In the genomic region with DNA sequence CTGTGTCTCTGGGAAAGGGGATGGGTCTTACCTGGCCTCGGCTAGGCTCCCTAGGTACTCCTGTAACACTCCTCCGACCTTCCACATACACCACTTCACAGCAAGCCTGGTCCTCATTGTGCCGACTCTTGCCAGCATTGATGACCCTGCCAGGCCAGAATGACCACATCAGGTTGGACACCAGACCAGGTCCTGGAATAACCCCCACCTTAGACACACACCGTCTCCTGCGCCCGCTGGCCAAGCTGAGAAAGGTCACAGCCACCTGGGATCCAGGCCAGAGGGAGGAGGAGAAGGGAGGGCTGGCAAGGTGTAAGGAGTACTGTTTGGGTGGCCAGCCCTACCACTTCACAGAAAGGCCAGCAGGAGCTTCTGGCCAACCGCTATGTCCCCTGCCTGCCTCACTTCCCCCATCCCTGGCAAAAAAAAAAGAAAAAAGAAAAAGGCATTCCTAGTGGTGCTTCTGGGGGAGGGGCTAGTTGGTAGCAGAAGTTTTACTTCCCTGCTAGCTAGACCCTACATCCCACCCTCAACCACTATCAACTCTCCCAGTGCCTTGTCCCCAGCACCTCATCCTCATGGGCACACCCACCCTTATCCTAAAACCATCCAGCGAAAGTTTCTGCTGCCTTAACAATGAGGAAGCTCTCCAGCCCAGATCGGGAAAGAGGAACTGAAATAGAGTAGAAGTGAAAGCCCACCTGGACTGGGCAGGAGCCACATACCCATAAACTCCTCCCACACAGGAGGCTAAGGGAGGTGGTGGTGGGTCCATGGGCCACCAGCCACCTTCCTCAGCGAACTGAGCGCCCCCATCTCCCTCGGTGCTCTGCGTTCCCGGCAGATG, we compare ENCODE assay signal across 8 cellular contexts. TPM values are rescaled to one million over a fixed set of nuclear protein-coding genes. Genes with fewer than 3 reads are reported as not detected.
DNase-seq lines count a peak whose midpoint lies in the region; ATAC-seq and TF ChIP-seq lines count a peak whose summit lies in the region.

No MANE protein-coding gene starts in this region.

- H3K36me3 ChIP-seq in right atrium auricular region (no peaks in the 10 kb centered on the region), skeletal muscle tissue (ENCODE audit: control insufficient read depth in 3 of 3, insufficient read depth in 3 of 3, low read length in 3 of 3) (peaks cover 25 to 33% (median 28%) of the 10 kb centered on the region in 3 donors)

- DNase-seq in CD14-positive monocyte (ENCODE audit: low spot score) (no peak), SKM-1 (lab: John Stamatoyannopoulos, UW; ENCODE audit: unreplicated experiment) (peak; percentile 57), right atrium auricular region (ENCODE audit: low spot score) (no peak), SK-N-DZ (ENCODE audit: low spot score) (no peak), dermis blood vessel endothelial cell (no peak)
- DNase-seq in stimulated activated naive CD4-positive, alpha-beta T cell (lab: John Stamatoyannopoulos, UW) = no peak

- intact Hi-C loops in CD14-positive monocyte (cut with micrococcal nuclease) = loop anchor here (5.0 to 10.0 kb wide), 3 partner anchors 241 to 1571 kb away; partner anchors contain the start of gene SLC16A1 (in 1 of the 2)

- H3K9me3 Mint-ChIP-seq in CD14-positive monocyte = no peaks in the 10 kb centered on the region

- H3K9ac ChIP-seq in skeletal muscle tissue (ENCODE audit: low read depth in 1 of 3, low read length in 3 of 3) = peak overlapping the region; percentile 87 to 96 (median 93)

- H3K4me3 ChIP-seq in right atrium auricular region (peak overlapping the region; percentile 53 to 71), skeletal muscle tissue (ENCODE audit: low read length in 3 of 3) (peak overlapping the region; percentile 82 to 91 (median 87))

- ATAC-seq in GM21786 (IDR thresholded peaks at IDR 0.05; ENCODE audit: unreplicated experiment) = peak; percentile 36

- H3K27me3 Mint-ChIP-seq in CD14-positive monocyte (ENCODE audit: low read depth in 3 of 3) = peaks cover 25 to 50% (median 29%) of the 10 kb centered on the region in 3 donors

- H3K27ac Mint-ChIP-seq in CD14-positive monocyte = peak overlapping the region in 4 of 7 donors; percentile 8 to 75 (median 41)

- H3K4me1 ChIP-seq in right atrium auricular region (peaks cover 0 to 24% of the 10 kb centered on the region in 2 donors), skeletal muscle tissue (ENCODE audit: control insufficient read depth in 3 of 3, insufficient read depth in 3 of 3, low read length in 3 of 3) (peaks cover 29 to 45% (median 33%) of the 10 kb centered on the region in 3 donors)

- peaks cover 28% of the 10 kb centered on the region for H3K4me1 Mint-ChIP-seq in CD14-positive monocyte

- no peaks in the 10 kb centered on the region for H3K9me3 ChIP-seq in right atrium auricular region
- H3K9me3 ChIP-seq in skeletal muscle tissue (ENCODE audit: control insufficient read depth in 3 of 3, low read length in 3 of 3) = no peaks in the 10 kb centered on the region

- H3K4me3 Mint-ChIP-seq in CD14-positive monocyte = peak overlapping the region; percentile 89 to 94

- H3K36me3 Mint-ChIP-seq in CD14-positive monocyte = no peaks in the 10 kb centered on the region

- TF ChIP-seq CTCF in CD14-positive monocyte (IDR thresholded peaks at IDR 0.05) (no peak), right atrium auricular region (IDR thresholded peaks at IDR 0.05) (no peak)

- H3K27ac ChIP-seq in right atrium auricular region = peak overlapping the region; percentile 75 to 82
- peak overlapping the region; percentile 73 for H3K27ac ChIP-seq in skeletal muscle tissue (ENCODE audit: low read depth, low read length)

- H3K27me3 ChIP-seq in right atrium auricular region (no peaks in the 10 kb centered on the region), skeletal muscle tissue (ENCODE audit: control insufficient read depth in 3 of 3, insufficient read depth in 3 of 3, low read length in 3 of 3) (no peaks in the 10 kb centered on the region)

RNA-seq across cellular contexts. Expression of gene PPM1J, which starts 1.4 kb away (rescaled TPM):
- polyA plus RNA-seq in CD14-positive monocyte = under 1 TPM; 0.28 to 0.75 TPM
- total RNA-seq in right atrium auricular region (1 to 10 TPM; 5.5 to 7.9 TPM), skeletal muscle tissue (1.0 TPM), dermis blood vessel endothelial cell (0.68 and 0.74 TPM in 2 replicates)
- 16.2 and 19.5 TPM in 2 replicates for polyA plus RNA-seq in SK-N-DZ (2014; cell fraction: cytosol; rRNA removed)
- polyA plus RNA-seq in SK-N-DZ (2014; cell fraction: nucleus; rRNA removed) = 62.8 and 90.2 TPM in 2 replicates

RNA-seq across cellular contexts. Expression of gene RHOC, which starts 6.8 kb away (rescaled TPM):
- 10 to 100 TPM; 78.9 to 91.5 TPM for polyA plus RNA-seq in CD14-positive monocyte
- total RNA-seq in right atrium auricular region (100 to 1,000 TPM; 190 to 330 TPM), skeletal muscle tissue (196 TPM), dermis blood vessel endothelial cell (579 and 920 TPM in 2 replicates)
- polyA plus RNA-seq in SK-N-DZ (2014; cell fraction: cytosol; rRNA removed) = 69.8 and 78.2 TPM in 2 replicates
- polyA plus RNA-seq in SK-N-DZ (2014; cell fraction: nucleus; rRNA removed) = 39.0 and 48.4 TPM in 2 replicates

RNA-seq across cellular contexts. Expression of gene MOV10, which starts 39.2 kb away (rescaled TPM):
- 10 to 100 TPM; 12.0 to 13.6 TPM for polyA plus RNA-seq in CD14-positive monocyte
- total RNA-seq in right atrium auricular region = 10 to 100 TPM; 10.5 to 11.4 TPM
- total RNA-seq in skeletal muscle tissue = 27.7 TPM
- 12.0 and 22.1 TPM in 2 replicates for polyA plus RNA-seq in SK-N-DZ (2014; cell fraction: cytosol; rRNA removed)
- 88.5 and 96.3 TPM in 2 replicates for polyA plus RNA-seq in SK-N-DZ (2014; cell fraction: nucleus; rRNA removed)
- 62.8 and 85.2 TPM in 2 replicates for total RNA-seq in dermis blood vessel endothelial cell
